8 cellular contexts compared by ENCODE assay signal in the genomic region with DNA sequence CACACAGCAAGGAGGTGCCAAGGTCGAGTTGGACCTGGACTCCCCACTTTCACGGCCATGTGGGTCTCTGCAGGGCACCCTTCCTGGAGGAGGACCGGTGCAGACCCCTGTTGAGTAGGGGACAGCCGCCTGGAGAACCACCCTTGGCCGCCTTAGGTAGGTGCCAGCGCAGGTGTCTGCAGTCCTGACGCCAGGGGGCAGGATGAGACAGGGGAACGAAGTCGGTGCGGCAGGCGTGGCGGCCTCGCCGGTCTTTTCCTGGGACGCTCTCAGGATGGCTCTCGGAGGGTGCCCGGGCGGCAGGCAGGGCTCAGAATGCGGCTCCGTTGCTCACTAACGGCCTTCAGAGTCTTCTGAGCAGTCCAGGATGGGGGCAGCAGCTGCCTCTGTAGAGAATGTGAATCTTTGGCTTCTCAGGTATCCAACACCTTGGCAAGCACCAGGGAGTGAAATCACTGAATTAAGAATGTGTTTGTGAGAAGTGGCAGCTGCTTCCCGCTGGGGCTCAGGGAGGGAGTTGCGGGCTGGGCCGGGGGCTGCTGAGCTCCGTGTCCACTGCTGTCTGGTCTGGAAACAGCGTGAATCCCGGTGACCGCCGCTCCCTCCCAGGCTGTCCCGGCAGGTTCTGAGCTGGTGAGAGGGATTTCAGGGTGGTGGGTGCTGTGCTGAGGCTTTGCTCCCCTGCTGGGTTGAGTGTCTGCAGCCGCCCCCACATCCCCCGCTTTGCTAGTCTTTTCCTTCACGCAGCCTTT. TPM values are rescaled to one million over a fixed set of nuclear protein-coding genes. Genes with fewer than 3 reads are reported as not detected.
DNase-seq lines count a peak whose midpoint lies in the region; ATAC-seq and TF ChIP-seq lines count a peak whose summit lies in the region.

No MANE protein-coding gene starts in this region.

- H3K27ac Mint-ChIP-seq in naive thymus-derived CD4-positive, alpha-beta T cell = no peak overlapping the region

- H3K9me3 ChIP-seq in naive thymus-derived CD4-positive, alpha-beta T cell (ENCODE audit: control insufficient read depth in 2 of 3, low read length in 3 of 3) = no peaks in the 10 kb centered on the region

- peak; percentile 81 for TF ChIP-seq CTCF in epithelial cell of proximal tubule (conservative IDR thresholded peaks at IDR 0.05; ENCODE audit: low read depth, low read length)

- no peaks in the 10 kb centered on the region for H3K36me3 Mint-ChIP-seq in naive thymus-derived CD4-positive, alpha-beta T cell

- H3K27me3 ChIP-seq in naive thymus-derived CD4-positive, alpha-beta T cell (ENCODE audit: control insufficient read depth in 2 of 2, insufficient read depth in 2 of 2, low read length in 2 of 2) = no peaks in the 10 kb centered on the region

- H3K27ac ChIP-seq in naive thymus-derived CD4-positive, alpha-beta T cell (ENCODE audit: low read depth, low read length) = no peak overlapping the region

- no peaks in the 10 kb centered on the region for H3K36me3 ChIP-seq in naive thymus-derived CD4-positive, alpha-beta T cell (ENCODE audit: control insufficient read depth in 2 of 3, insufficient read depth in 3 of 3, low read length in 3 of 3)

- H3K9me3 Mint-ChIP-seq in naive thymus-derived CD4-positive, alpha-beta T cell = no peaks in the 10 kb centered on the region

- H3K4me1 ChIP-seq in naive thymus-derived CD4-positive, alpha-beta T cell (ENCODE audit: control insufficient read depth in 2 of 2, insufficient read depth in 2 of 2, low read length in 2 of 2) = no peaks in the 10 kb centered on the region

- peak; percentile 25 for DNase-seq in Caki2 (ENCODE audit: low read depth)
- peak; percentile 37 for DNase-seq in NCI-H774 (lab: John Stamatoyannopoulos, UW)
- peak; percentile 27 for DNase-seq in activated CD8-positive, alpha-beta memory T cell treated with anti-CD3 and anti-CD28 coated beads, Interleukin-2, amount 50 U/mL, for 1 hour (ENCODE audit: extremely low read depth)
- no peak for DNase-seq in epithelial cell of proximal tubule (ENCODE audit: low read depth)
- peak; percentile 56 to 81 (median 73) for DNase-seq in naive thymus-derived CD4-positive, alpha-beta T cell
- DNase-seq in stimulated activated CD8-positive, alpha-beta memory T cell treated with anti-CD3 and anti-CD28 coated beads, Interleukin-7, amount 100 ng/mL, for 48 hours (ENCODE audit: extremely low read depth in 1 of 2, low read depth in 1 of 2) = peak; percentile 30 to 54

- intact Hi-C loops in naive thymus-derived CD4-positive, alpha-beta T cell (cut with micrococcal nuclease) = loop anchor here in 1 of 2 donors (5.0 to 10.0 kb wide), 2 partner anchors 914 to 1601 kb away; no protein-coding TSS in a partner anchor

- ATAC-seq in HG02798 (IDR thresholded peaks at IDR 0.05; ENCODE audit: poor library complexity, unreplicated experiment) (peak; percentile 53), HG03095 (IDR thresholded peaks at IDR 0.05; ENCODE audit: unreplicated experiment) (no peak)
- ATAC-seq in naive thymus-derived CD4-positive, alpha-beta T cell = peak; percentile 88

- H3K4me1 Mint-ChIP-seq in naive thymus-derived CD4-positive, alpha-beta T cell = peaks cover 0 to 10% (median 5%) of the 10 kb centered on the region in 7 donors

- H3K4me3 ChIP-seq in epithelial cell of proximal tubule (ENCODE audit: low read depth, low read length) = peak overlapping the region; percentile 11
- H3K4me3 ChIP-seq in naive thymus-derived CD4-positive, alpha-beta T cell (ENCODE audit: low read length) = no peak overlapping the region

- in situ Hi-C loops in Caki2 (cut with HindIII; ENCODE audit: low pct_unique_long_range_greater_than_20kb, low sequenced_read_pairs) = no loop called here

- POLR2A ChIA-PET in naive thymus-derived CD4-positive, alpha-beta T cell (lab: Charles Lee) = no interaction called here

- peaks cover 0 to 5% (median 0%) of the 10 kb centered on the region in 5 donors for H3K27me3 Mint-ChIP-seq in naive thymus-derived CD4-positive, alpha-beta T cell

- peak overlapping the region in 6 of 10 donors; percentile 29 to 70 (median 59) for H3K4me3 Mint-ChIP-seq in naive thymus-derived CD4-positive, alpha-beta T cell

- CTCF ChIA-PET in naive thymus-derived CD4-positive, alpha-beta T cell (lab: Charles Lee) = interaction anchor here (0.6 kb wide), 1 partner anchor 915 kb away, joined by 3 read pairs; no protein-coding TSS in a partner anchor

RNA-seq across cellular contexts. Expression of a gene that starts 10.9 kb away (rescaled TPM):
- 53.9 and 76.4 TPM in 2 replicates for total RNA-seq in Caki2 (2014; rRNA removed; shearing (Covaris generic); ENCODE audit: low replicate concordance)
- 21.9 and 38.2 TPM in 2 replicates for total RNA-seq in epithelial cell of proximal tubule
- total RNA-seq in naive thymus-derived CD4-positive, alpha-beta T cell = 10 to 100 TPM; 17.0 to 33.6 (median 27.1) TPM
- polyA plus RNA-seq in naive thymus-derived CD4-positive, alpha-beta T cell = 10 to 100 TPM; 19.9 to 34.7 TPM

RNA-seq across cellular contexts. Expression of a gene that starts 53.7 kb away (rescaled TPM):
- 9.2 and 27.9 TPM in 2 replicates for total RNA-seq in Caki2 (2014; rRNA removed; shearing (Covaris generic); ENCODE audit: low replicate concordance)
- total RNA-seq in epithelial cell of proximal tubule = 6.1 and 6.2 TPM in 2 replicates
- total RNA-seq in naive thymus-derived CD4-positive, alpha-beta T cell = 10 to 100 TPM; 13.6 to 27.7 (median 19.2) TPM
- 10 to 100 TPM in 1 of 2 donors, 1 to 10 TPM in 1; 9.8 to 13.5 TPM for polyA plus RNA-seq in naive thymus-derived CD4-positive, alpha-beta T cell

RNA-seq across cellular contexts. Expression of a gene that starts 53.9 kb away (rescaled TPM):
- total RNA-seq in Caki2 (2014; rRNA removed; shearing (Covaris generic); ENCODE audit: low replicate concordance) = 15.4 and 24.9 TPM in 2 replicates
- total RNA-seq in epithelial cell of proximal tubule = 18.3 and 18.4 TPM in 2 replicates
- 10 to 100 TPM; 33.7 to 68.0 (median 45.6) TPM for total RNA-seq in naive thymus-derived CD4-positive, alpha-beta T cell
- 10 to 100 TPM; 12.7 to 15.3 TPM for polyA plus RNA-seq in naive thymus-derived CD4-positive, alpha-beta T cell
